ENCODE assay signal across 1 cellular context in the genomic region with DNA sequence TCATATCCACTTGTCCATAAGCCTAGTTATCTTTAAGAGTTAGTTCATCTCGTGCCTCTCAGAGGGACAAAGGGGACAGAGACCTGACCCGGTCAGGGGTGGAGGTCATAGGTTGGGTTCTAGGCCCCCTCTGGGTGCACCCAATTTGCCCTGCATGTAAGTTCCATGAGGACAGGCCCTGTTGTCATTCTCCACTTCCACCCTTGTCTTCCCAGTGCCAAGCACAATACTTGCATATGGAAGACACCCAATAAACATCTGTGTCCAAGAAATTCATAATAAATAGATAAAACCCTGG.
TF ChIP-seq lines count a peak whose summit lies in the region.

No MANE protein-coding gene starts in this region.

TF ChIP-seq in A549, 52 proteins besides CTCF, POLR2A, EP300 and RAD21:
- TF ChIP-seq EHMT2 (IDR thresholded peaks at IDR 0.05; ENCODE audit: low read depth) = peak; percentile 55; the same call in 1 of the 2 replicates
- no peak for TF ChIP-seq TP53 (CRISPR knock-in tag; IDR thresholded peaks at IDR 0.05)
